Comparison of ENCODE assay signal across 28 cellular contexts in genomic region chr6:109443425-109443950, GRCh38. TPM values are rescaled to one million over a fixed set of nuclear protein-coding genes. Genes with fewer than 3 reads are reported as not detected.
DNase-seq lines count a peak whose midpoint lies in the region; ATAC-seq and TF ChIP-seq lines count a peak whose summit lies in the region.
"Had no signal": no experiment of that assay in that cellular context is flagged by ENCODE, and none has a peak within 500 bp of the region (broad histone marks: within the 10 kb centered on the region; RNA-seq: fewer than 3 reads in every experiment).

No MANE protein-coding gene starts in this region.

- intact Hi-C loops in CD14-positive monocyte (cut with micrococcal nuclease): loop anchor here (5.0 kb wide), 1 partner anchor 39 kb away; the partner anchor contains the start of gene ZBTB24 (in 2 of the 2)
- intact Hi-C loops in dendritic cell treated with granulocyte-macrophage colony-stimulating factor and Interleukin-4, amounts not matched to agents 40 ng/mL and 50 ng/mL, for 4 days (cut with micrococcal nuclease): loop anchor here (5.0 kb wide), 2 partner anchors 61 to 249 kb away; partner anchors contain the start of genes AK9, CD164 and FIG4
- intact Hi-C loops in activated CD4-positive, alpha-beta T cell treated with anti-CD3 and anti-CD28 coated beads for 36 hours (cut with DNase I, micrococcal nuclease): loop anchor here (5.0 kb wide), 2 partner anchors 249 to 256 kb away; partner anchors contain the start of genes AK9 (in 2 of the 2) and FIG4 (in 2 of the 2)

- H3K4me3 Mint-ChIP-seq in CD14-positive monocyte (no peak overlapping the region), neural crest cell (peak overlapping the region; percentile 97)
- H3K4me3 Mint-ChIP-seq in dendritic cell treated with granulocyte-macrophage colony-stimulating factor and Interleukin-4, amounts not matched to agents 40 ng/mL and 50 ng/mL, for 4 days: no peak overlapping the region
- H3K4me3 Mint-ChIP-seq in activated CD4-positive, alpha-beta T cell treated with anti-CD3 and anti-CD28 coated beads for 36 hours: no peak overlapping the region
- H3K4me3 Mint-ChIP-seq: activated naive CD8-positive, alpha-beta T cell treated with anti-CD3 and anti-CD28 coated beads for 36 hours had no signal

- no peak for DNase-seq in CD14-positive monocyte (ENCODE audit: low spot score)
- DNase-seq in GM10266 (ENCODE audit: extremely low spot score): peak; percentile 2
- no peak for DNase-seq in neural crest cell (ENCODE audit: low read depth, low spot score)
- no peak for DNase-seq in omental fat pad (ENCODE audit: low spot score)
- no peak for DNase-seq in activated CD4-positive, alpha-beta T cell treated with anti-CD3 and anti-CD28 coated beads for 36 hours
- no peak for DNase-seq in GF-D8 (lab: John Stamatoyannopoulos, UW)
- DNase-seq: activated CD4-positive, alpha-beta T cell treated with anti-CD3 and anti-CD28 coated beads, Interleukin-2, amount 50 U/mL, for 4 hours; activated CD4-positive, CD25-positive, alpha-beta regulatory T cell; activated naive CD8-positive, alpha-beta T cell treated with anti-CD3 and anti-CD28 coated beads for 36 hours; anterior cingulate cortex; Calu3; DMS79; effector CD8-positive, alpha-beta T cell; erythroblast; KG1; mammary epithelial cell; MG63; NCI-H1105; NCI-H187 treated with DMSO at 0.1 percent for 48 hours; NCI-H524; NK-92 treated with Interleukin-12 subunit alpha and Interleukin-12 subunit beta, amount 100 ng/mL, for 24 hours; PC-3; right lobe of liver; SK-N-SH; stimulated activated CD4-positive, alpha-beta T cell treated with anti-CD3 and anti-CD28 coated beads, Interleukin-12 subunit alpha, Interleukin-12 subunit beta, amount 100 ng/mL, for 4 hours; stimulated activated CD4-positive, alpha-beta T cell treated with anti-CD3 and anti-CD28 coated beads, Interleukin-2, amount 100 ng/mL, for 48 hours had no signal

- H3K36me3 Mint-ChIP-seq in CD14-positive monocyte (peaks cover 42 to 59% of the 10 kb centered on the region in 2 donors), neural crest cell (ENCODE audit: low read depth) (peaks cover 5% of the 10 kb centered on the region)
- H3K36me3 Mint-ChIP-seq in dendritic cell treated with granulocyte-macrophage colony-stimulating factor and Interleukin-4, amounts not matched to agents 40 ng/mL and 50 ng/mL, for 4 days (ENCODE audit: low read depth): peaks cover 76% of the 10 kb centered on the region
- H3K36me3 Mint-ChIP-seq in activated CD4-positive, alpha-beta T cell treated with anti-CD3 and anti-CD28 coated beads for 36 hours (ENCODE audit: low read depth): peaks cover 20% of the 10 kb centered on the region

- POLR2A ChIA-PET in activated CD4-positive, alpha-beta T cell treated with anti-CD3 and anti-CD28 coated beads for 36 hours (lab: Charles Lee): no interaction called here

- H3K27ac Mint-ChIP-seq in CD14-positive monocyte (peak overlapping the region in 4 of 7 donors; percentile 27 to 76 (median 52)), neural crest cell (ENCODE audit: unreplicated experiment) (no peak overlapping the region)
- H3K27ac Mint-ChIP-seq in dendritic cell treated with granulocyte-macrophage colony-stimulating factor and Interleukin-4, amounts not matched to agents 40 ng/mL and 50 ng/mL, for 4 days: peak overlapping the region; percentile 85
- H3K27ac Mint-ChIP-seq in activated CD4-positive, alpha-beta T cell treated with anti-CD3 and anti-CD28 coated beads for 36 hours: no peak overlapping the region
- H3K27ac Mint-ChIP-seq: activated naive CD8-positive, alpha-beta T cell treated with anti-CD3 and anti-CD28 coated beads for 36 hours; T-helper 1 cell treated with Interleukin-12 subunit alpha and Interleukin-12 subunit beta and Interleukin-4 antibody, amounts not matched to agents 30 μg/mL and 1 μg/mL, for 36 hours had no signal

- H3K9me3 Mint-ChIP-seq in CD14-positive monocyte (peaks cover 0 to 2% (median 0%) of the 10 kb centered on the region in 7 donors), neural crest cell (no peaks in the 10 kb centered on the region)
- no peaks in the 10 kb centered on the region for H3K9me3 Mint-ChIP-seq in dendritic cell treated with granulocyte-macrophage colony-stimulating factor and Interleukin-4, amounts not matched to agents 40 ng/mL and 50 ng/mL, for 4 days
- no peaks in the 10 kb centered on the region for H3K9me3 Mint-ChIP-seq in activated CD4-positive, alpha-beta T cell treated with anti-CD3 and anti-CD28 coated beads for 36 hours (ENCODE audit: low read depth)
- H3K9me3 Mint-ChIP-seq: activated naive CD8-positive, alpha-beta T cell treated with anti-CD3 and anti-CD28 coated beads for 36 hours; T-helper 1 cell treated with Interleukin-12 subunit alpha and Interleukin-12 subunit beta and Interleukin-4 antibody, amounts not matched to agents 30 μg/mL and 1 μg/mL, for 36 hours had no signal

- ATAC-seq in omental fat pad (ENCODE audit: low FRiP score): no peak
- ATAC-seq in activated CD4-positive, alpha-beta T cell treated with anti-CD3 and anti-CD28 coated beads for 36 hours: no peak
- ATAC-seq: PC-3, right lobe of liver had no signal

- CTCF ChIA-PET in activated CD4-positive, alpha-beta T cell treated with anti-CD3 and anti-CD28 coated beads for 36 hours (lab: Charles Lee): interaction anchor here (0.6 to 3.2 kb wide), 5 partner anchors 10 to 98 kb away, joined by 3 to 25 read pairs (median 4); partner anchors contain the start of gene MICAL1

- TF ChIP-seq CTCF in CD14-positive monocyte (IDR thresholded peaks at IDR 0.05) (no peak), GM10266 (IDR thresholded peaks at IDR 0.05; ENCODE audit: control insufficient read depth, insufficient read depth, low read depth, missing control alignments) (no peak), neural crest cell (conservative IDR thresholded peaks at IDR 0.05) (no peak), omental fat pad (IDR thresholded peaks at IDR 0.05) (no peak)

- H3K4me1 Mint-ChIP-seq in CD14-positive monocyte: peaks cover 40% of the 10 kb centered on the region
- H3K4me1 Mint-ChIP-seq in dendritic cell treated with granulocyte-macrophage colony-stimulating factor and Interleukin-4, amounts not matched to agents 40 ng/mL and 50 ng/mL, for 4 days (ENCODE audit: low read depth): peaks cover 73% of the 10 kb centered on the region
- H3K4me1 Mint-ChIP-seq in neural crest cell: peaks cover 19% of the 10 kb centered on the region
- H3K4me1 Mint-ChIP-seq in activated CD4-positive, alpha-beta T cell treated with anti-CD3 and anti-CD28 coated beads for 36 hours: peaks cover 18% of the 10 kb centered on the region

- H3K27me3 Mint-ChIP-seq in CD14-positive monocyte (ENCODE audit: low read depth in 3 of 3) (peaks cover 1 to 11% (median 4%) of the 10 kb centered on the region in 3 donors), neural crest cell (ENCODE audit: low read depth) (no peaks in the 10 kb centered on the region)
- no peaks in the 10 kb centered on the region for H3K27me3 Mint-ChIP-seq in dendritic cell treated with granulocyte-macrophage colony-stimulating factor and Interleukin-4, amounts not matched to agents 40 ng/mL and 50 ng/mL, for 4 days
- no peaks in the 10 kb centered on the region for H3K27me3 Mint-ChIP-seq in activated CD4-positive, alpha-beta T cell treated with anti-CD3 and anti-CD28 coated beads for 36 hours
- H3K27me3 Mint-ChIP-seq: activated naive CD8-positive, alpha-beta T cell treated with anti-CD3 and anti-CD28 coated beads for 36 hours had no signal

RNA-seq across cellular contexts. Expression of gene SMPD2, which starts 3.0 kb away (rescaled TPM):
- polyA plus RNA-seq in CD14-positive monocyte: 10 to 100 TPM in 1 of 2 donors, 1 to 10 TPM in 1; 9.5 to 12.3 TPM
- total RNA-seq in neural crest cell: 9.7 and 10.1 TPM in 2 replicates
- total RNA-seq in omental fat pad: 10 to 100 TPM; 10.2 to 16.2 (median 10.7) TPM
- 1 to 10 TPM; 7.5 to 9.5 TPM for total RNA-seq in activated CD4-positive, alpha-beta T cell treated with anti-CD3 and anti-CD28 coated beads for 36 hours

RNA-seq across cellular contexts. Expression of gene PPIL6, which starts 3.1 kb away (rescaled TPM):
- under 1 TPM; 0.14 to 0.28 TPM for polyA plus RNA-seq in CD14-positive monocyte
- total RNA-seq in neural crest cell (2.2 and 3.3 TPM in 2 replicates), omental fat pad (1 to 10 TPM; 2.3 to 7.4 (median 4.1) TPM)
- under 1 TPM in 1 of 2 experiments, not detected in 1; 0.09 TPM for total RNA-seq in activated CD4-positive, alpha-beta T cell treated with anti-CD3 and anti-CD28 coated beads for 36 hours

RNA-seq across cellular contexts. Expression of gene MICAL1, which starts 12.1 kb away (rescaled TPM):
- 10 to 100 TPM in 1 of 2 donors, 1 to 10 TPM in 1; 7.5 to 13.2 TPM for polyA plus RNA-seq in CD14-positive monocyte
- total RNA-seq in neural crest cell (55.5 and 58.7 TPM in 2 replicates), omental fat pad (10 to 100 TPM; 14.0 to 48.7 (median 30.2) TPM)
- 10 to 100 TPM; 25.1 to 26.3 TPM for total RNA-seq in activated CD4-positive, alpha-beta T cell treated with anti-CD3 and anti-CD28 coated beads for 36 hours

RNA-seq across cellular contexts. Expression of gene ZBTB24, which starts 39.5 kb away (rescaled TPM):
- 1 to 10 TPM; 3.4 to 4.7 TPM for polyA plus RNA-seq in CD14-positive monocyte
- total RNA-seq in neural crest cell: 10.5 and 10.8 TPM in 2 replicates
- total RNA-seq in omental fat pad: 1 to 10 TPM; 4.7 to 9.8 (median 6.9) TPM
- 10 to 100 TPM; 12.0 to 14.7 TPM for total RNA-seq in activated CD4-positive, alpha-beta T cell treated with anti-CD3 and anti-CD28 coated beads for 36 hours

Comparison
In these comparisons a context has a peak if more than half of its experiments do, and no peak if none do; other contexts are left out.
1. H3K27ac Mint-ChIP-seq: peak in CD14-positive monocyte (4 of 7) and dendritic cell treated with granulocyte-macrophage colony-stimulating factor and Interleukin-4, amounts not matched to agents 40 ng/mL and 50 ng/mL, for 4 days (single experiment); none in neural crest cell (single experiment) and activated CD4-positive, alpha-beta T cell treated with anti-CD3 and anti-CD28 coated beads for 36 hours (single experiment).